ENCODE assay signal across 1 cellular context in genomic region chr14:102316746-102317563, GRCh38.
TF ChIP-seq lines count a peak whose summit lies in the region.

No MANE protein-coding gene starts in this region.

TF ChIP-seq in HepG2, 621 proteins besides CTCF, POLR2A, EP300 and RAD21 (continued from another document):
- TF ChIP-seq MAFF (IDR thresholded peaks at IDR 0.05; ENCODE audit: low read depth, low read length) (no peak), CCAR2 (optimal IDR thresholded peaks at IDR 0.05; ENCODE audit: low read depth, low read length) (no peak), ZKSCAN8 (CRISPR knock-in tag; IDR thresholded peaks at IDR 0.05; ENCODE audit: borderline replicate concordance) (no peak), HBP1 (CRISPR knock-in tag; IDR thresholded peaks at IDR 0.05; ENCODE audit: low read depth) (no peak), ZNF737 (CRISPR knock-in tag; IDR thresholded peaks at IDR 0.05; ENCODE audit: borderline replicate concordance) (no peak; the same call in 1 of the 2 replicates), ZNF335 (CRISPR knock-in tag; IDR thresholded peaks at IDR 0.05) (no peak), KLF11 (CRISPR knock-in tag; IDR thresholded peaks at IDR 0.05) (0 out of 2 replicates have a peak, but pooled peaks have one; percentile 58), HNRNPL (IDR thresholded peaks at IDR 0.05; ENCODE audit: low read depth, low read length) (no peak), USF2 (IDR thresholded peaks at IDR 0.05; ENCODE audit: low read depth, low read length) (no peak), USF2 (CRISPR knock-in tag; IDR thresholded peaks at IDR 0.05; ENCODE audit: borderline replicate concordance) (no peak), THYN1 (CRISPR knock-in tag; IDR thresholded peaks at IDR 0.05; ENCODE audit: borderline replicate concordance, low read depth) (no peak), ZNF460 (CRISPR knock-in tag; IDR thresholded peaks at IDR 0.05; ENCODE audit: borderline replicate concordance) (no peak), ZNF350 (CRISPR knock-in tag; IDR thresholded peaks at IDR 0.05; ENCODE audit: borderline replicate concordance, low read depth) (peak; percentile 85; the same call in 1 of the 2 replicates), ZNF280B (CRISPR knock-in tag; IDR thresholded peaks at IDR 0.05; ENCODE audit: borderline replicate concordance) (0 out of 2 replicates have a peak, but pooled peaks have one; percentile 13), ZNF761 (CRISPR knock-in tag; conservative IDR thresholded peaks at IDR 0.05) (no peak), ZNF598 (CRISPR knock-in tag; IDR thresholded peaks at IDR 0.05; ENCODE audit: borderline replicate concordance) (no peak), FOXP1 (IDR thresholded peaks at IDR 0.05) (no peak), FOXP1 (CRISPR knock-in tag; IDR thresholded peaks at IDR 0.05) (no peak), ISX (CRISPR knock-in tag; conservative IDR thresholded peaks at IDR 0.05) (no peak), SOX5 (CRISPR knock-in tag; IDR thresholded peaks at IDR 0.05; ENCODE audit: borderline replicate concordance) (peak; percentile 57; the same call in 1 of the 2 replicates), MEIS2 (CRISPR knock-in tag; IDR thresholded peaks at IDR 0.05) (peak; percentile 76), CBFB (CRISPR knock-in tag; IDR thresholded peaks at IDR 0.05) (peak; percentile 90), ZBTB38 (CRISPR knock-in tag; IDR thresholded peaks at IDR 0.05) (peak; percentile 67; the same call in 1 of the 2 replicates), POLR2G (IDR thresholded peaks at IDR 0.05; ENCODE audit: low read depth, low read length) (peak; percentile 63), ZNF354B (CRISPR knock-in tag; IDR thresholded peaks at IDR 0.05) (no peak), CBX5 (CRISPR knock-in tag; IDR thresholded peaks at IDR 0.05; ENCODE audit: borderline replicate concordance) (peak; percentile 22; the same call in 1 of the 2 replicates), GATA4 (IDR thresholded peaks at IDR 0.05; ENCODE audit: borderline replicate concordance, low read depth) (peak; percentile 12; the same call in 1 of the 2 replicates), CREB1 (IDR thresholded peaks at IDR 0.05) (peak; percentile 64), CREB1 (CRISPR knock-in tag; IDR thresholded peaks at IDR 0.05) (peak; percentile 80), MTA1 (CRISPR knock-in tag; IDR thresholded peaks at IDR 0.05; ENCODE audit: borderline replicate concordance) (peak; percentile 39; the same call in 1 of the 2 replicates), RFXANK (CRISPR knock-in tag; IDR thresholded peaks at IDR 0.05) (peak; percentile 35; the same call in 1 of the 2 replicates), DRAP1 (CRISPR knock-in tag; IDR thresholded peaks at IDR 0.05) (peak; percentile 48; the same call in 1 of the 2 replicates), RXRA (CRISPR knock-in tag; IDR thresholded peaks at IDR 0.05) (peak; percentile 56), ZNF644 (CRISPR knock-in tag; IDR thresholded peaks at IDR 0.05; ENCODE audit: low read depth) (no peak), NFE2L2 (IDR thresholded peaks at IDR 0.05; ENCODE audit: low read length) (no peak), ZNF282 (IDR thresholded peaks at IDR 0.05; ENCODE audit: partially characterized antibody) (no peak), MAF1 (CRISPR knock-in tag; IDR thresholded peaks at IDR 0.05; ENCODE audit: borderline replicate concordance) (peak; percentile 99), NCOR1 (IDR thresholded peaks at IDR 0.05; ENCODE audit: borderline replicate concordance, low read length) (peak; percentile 20; the same call in 1 of the 2 replicates), GLMP (CRISPR knock-in tag; IDR thresholded peaks at IDR 0.05; ENCODE audit: borderline replicate concordance) (no peak), TSC22D2 (CRISPR knock-in tag; IDR thresholded peaks at IDR 0.05; ENCODE audit: borderline replicate concordance) (0 out of 2 replicates have a peak, but pooled peaks have one; percentile 68), FOXO1 (CRISPR knock-in tag; IDR thresholded peaks at IDR 0.05) (no peak; the same call in 1 of the 2 replicates), MXD3 (CRISPR knock-in tag; IDR thresholded peaks at IDR 0.05) (0 out of 2 replicates have a peak, but pooled peaks have one; percentile 46), ZNF383 (CRISPR knock-in tag; IDR thresholded peaks at IDR 0.05; ENCODE audit: borderline replicate concordance) (no peak; the same call in 1 of the 2 replicates), ZNF382 (CRISPR knock-in tag; IDR thresholded peaks at IDR 0.05; ENCODE audit: borderline replicate concordance) (no peak), ZNF580 (CRISPR knock-in tag; IDR thresholded peaks at IDR 0.05; ENCODE audit: borderline replicate concordance, low read depth) (peak; percentile 84), ZKSCAN5 (CRISPR knock-in tag; IDR thresholded peaks at IDR 0.05) (0 out of 2 replicates have a peak, but pooled peaks have one; percentile 65), ZFP41 (CRISPR knock-in tag; IDR thresholded peaks at IDR 0.05; ENCODE audit: borderline replicate concordance) (no peak), HOXA5 (CRISPR knock-in tag; IDR thresholded peaks at IDR 0.05) (peak; percentile 86; the same call in 1 of the 2 replicates), PCBP1 (IDR thresholded peaks at IDR 0.05; ENCODE audit: borderline replicate concordance, low read depth, low read length) (no peak), RNF219 (CRISPR knock-in tag; IDR thresholded peaks at IDR 0.05) (no peak), ZMAT3 (CRISPR knock-in tag; conservative IDR thresholded peaks at IDR 0.05) (peak; percentile 40; the same call in 1 of the 2 replicates), TAF15 (IDR thresholded peaks at IDR 0.05; ENCODE audit: low read depth, low read length, poor library complexity, severe bottlenecking) (peak; percentile 71), ATF5 (CRISPR knock-in tag; IDR thresholded peaks at IDR 0.05; ENCODE audit: low read depth) (no peak), FOXJ3 (CRISPR knock-in tag; IDR thresholded peaks at IDR 0.05; ENCODE audit: borderline replicate concordance) (0 out of 2 replicates have a peak, but pooled peaks have one; percentile 43), SRF (IDR thresholded peaks at IDR 0.05; ENCODE audit: low read depth, low read length) (no peak), NAIF1 (CRISPR knock-in tag; IDR thresholded peaks at IDR 0.05; ENCODE audit: borderline replicate concordance) (no peak), FLYWCH1 (CRISPR knock-in tag; IDR thresholded peaks at IDR 0.05) (no peak), MXI1 (IDR thresholded peaks at IDR 0.05; ENCODE audit: borderline replicate concordance, low read depth, low read length) (peak; percentile 44; the same call in 1 of the 3 replicates), ZC3H4 (CRISPR knock-in tag; IDR thresholded peaks at IDR 0.05; ENCODE audit: borderline replicate concordance) (peak; percentile 25; the same call in 1 of the 2 replicates), THAP8 (CRISPR knock-in tag; IDR thresholded peaks at IDR 0.05; ENCODE audit: borderline replicate concordance) (peak; percentile 97; the same call in 1 of the 2 replicates), SP4 (CRISPR knock-in tag; IDR thresholded peaks at IDR 0.05) (peak; percentile 75; the same call in 1 of the 2 replicates), ZNF75D (CRISPR knock-in tag; IDR thresholded peaks at IDR 0.05; ENCODE audit: borderline replicate concordance) (no peak), SRSF4 (IDR thresholded peaks at IDR 0.05; ENCODE audit: low read depth, low read length, poor library complexity, severe bottlenecking) (no peak), ETS1 (CRISPR knock-in tag; IDR thresholded peaks at IDR 0.05) (no peak)
